In the genomic region with DNA sequence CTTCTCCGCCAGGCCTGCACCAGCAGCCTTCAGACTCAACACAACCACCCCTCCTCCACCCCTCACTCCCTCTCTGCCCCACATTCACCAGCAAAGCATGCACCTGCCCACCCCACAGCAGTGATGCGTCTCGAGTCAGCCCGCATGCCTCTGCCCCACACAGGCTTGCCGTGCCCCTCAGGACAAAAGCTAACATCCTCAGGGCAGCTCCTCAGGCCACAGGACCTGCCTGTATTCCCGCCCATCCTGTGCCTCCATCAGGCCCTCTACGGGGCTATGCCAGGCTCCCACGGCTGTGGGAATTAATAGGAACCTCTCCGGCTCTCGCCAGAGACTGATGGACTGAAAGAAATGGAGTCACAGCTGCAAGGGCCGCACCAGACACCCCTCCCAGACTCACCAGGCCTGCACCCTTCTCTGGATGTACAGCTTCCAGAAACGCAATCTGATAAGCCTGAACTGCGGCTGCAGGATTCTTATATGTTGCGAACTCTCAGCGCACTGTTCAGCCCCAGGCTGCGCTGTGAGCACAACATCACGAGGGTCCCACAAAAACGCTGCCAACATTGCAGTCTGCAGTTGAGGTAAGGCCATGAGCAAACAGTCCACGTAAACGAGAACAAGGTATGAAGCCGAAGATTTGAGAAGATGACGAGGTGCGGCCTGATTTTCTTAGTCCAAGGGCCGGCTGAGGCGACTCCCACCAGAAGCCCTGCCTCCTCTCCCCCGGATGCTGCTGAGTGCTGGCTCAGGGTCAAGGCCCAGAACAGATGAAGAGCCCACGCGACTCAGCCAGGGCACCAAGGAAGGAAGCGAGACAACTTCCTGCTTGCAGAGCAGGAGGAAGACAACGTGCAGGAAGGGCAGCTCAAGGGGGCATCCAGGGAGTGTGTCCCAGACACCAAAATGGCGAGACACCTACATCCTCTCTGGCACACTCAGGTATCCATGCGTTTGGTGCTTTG, we compare ENCODE assay signal across 1 cellular context.
TF ChIP-seq lines count a peak whose summit lies in the region.

No MANE protein-coding gene starts in this region.

TF ChIP-seq in SK-N-SH, 30 proteins besides CTCF, POLR2A, EP300 and RAD21 (continued from another document):
- peak; percentile 43; the same call in 1 of the 2 replicates for TF ChIP-seq GATA2 (CRISPR knock-in tag; IDR thresholded peaks at IDR 0.05)
- TF ChIP-seq, protein P1, sequence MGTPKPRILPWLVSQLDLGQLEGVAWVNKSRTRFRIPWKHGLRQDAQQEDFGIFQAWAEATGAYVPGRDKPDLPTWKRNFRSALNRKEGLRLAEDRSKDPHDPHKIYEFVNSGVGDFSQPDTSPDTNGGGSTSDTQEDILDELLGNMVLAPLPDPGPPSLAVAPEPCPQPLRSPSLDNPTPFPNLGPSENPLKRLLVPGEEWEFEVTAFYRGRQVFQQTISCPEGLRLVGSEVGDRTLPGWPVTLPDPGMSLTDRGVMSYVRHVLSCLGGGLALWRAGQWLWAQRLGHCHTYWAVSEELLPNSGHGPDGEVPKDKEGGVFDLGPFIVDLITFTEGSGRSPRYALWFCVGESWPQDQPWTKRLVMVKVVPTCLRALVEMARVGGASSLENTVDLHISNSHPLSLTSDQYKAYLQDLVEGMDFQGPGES (IDR thresholded peaks at IDR 0.05; ENCODE audit: low read depth, low read length) = no peak
- no peak for TF ChIP-seq FOXJ3 (CRISPR knock-in tag; IDR thresholded peaks at IDR 0.05)
- no peak for TF ChIP-seq PBX3 (IDR thresholded peaks at IDR 0.05)
- TF ChIP-seq, protein P2, sequence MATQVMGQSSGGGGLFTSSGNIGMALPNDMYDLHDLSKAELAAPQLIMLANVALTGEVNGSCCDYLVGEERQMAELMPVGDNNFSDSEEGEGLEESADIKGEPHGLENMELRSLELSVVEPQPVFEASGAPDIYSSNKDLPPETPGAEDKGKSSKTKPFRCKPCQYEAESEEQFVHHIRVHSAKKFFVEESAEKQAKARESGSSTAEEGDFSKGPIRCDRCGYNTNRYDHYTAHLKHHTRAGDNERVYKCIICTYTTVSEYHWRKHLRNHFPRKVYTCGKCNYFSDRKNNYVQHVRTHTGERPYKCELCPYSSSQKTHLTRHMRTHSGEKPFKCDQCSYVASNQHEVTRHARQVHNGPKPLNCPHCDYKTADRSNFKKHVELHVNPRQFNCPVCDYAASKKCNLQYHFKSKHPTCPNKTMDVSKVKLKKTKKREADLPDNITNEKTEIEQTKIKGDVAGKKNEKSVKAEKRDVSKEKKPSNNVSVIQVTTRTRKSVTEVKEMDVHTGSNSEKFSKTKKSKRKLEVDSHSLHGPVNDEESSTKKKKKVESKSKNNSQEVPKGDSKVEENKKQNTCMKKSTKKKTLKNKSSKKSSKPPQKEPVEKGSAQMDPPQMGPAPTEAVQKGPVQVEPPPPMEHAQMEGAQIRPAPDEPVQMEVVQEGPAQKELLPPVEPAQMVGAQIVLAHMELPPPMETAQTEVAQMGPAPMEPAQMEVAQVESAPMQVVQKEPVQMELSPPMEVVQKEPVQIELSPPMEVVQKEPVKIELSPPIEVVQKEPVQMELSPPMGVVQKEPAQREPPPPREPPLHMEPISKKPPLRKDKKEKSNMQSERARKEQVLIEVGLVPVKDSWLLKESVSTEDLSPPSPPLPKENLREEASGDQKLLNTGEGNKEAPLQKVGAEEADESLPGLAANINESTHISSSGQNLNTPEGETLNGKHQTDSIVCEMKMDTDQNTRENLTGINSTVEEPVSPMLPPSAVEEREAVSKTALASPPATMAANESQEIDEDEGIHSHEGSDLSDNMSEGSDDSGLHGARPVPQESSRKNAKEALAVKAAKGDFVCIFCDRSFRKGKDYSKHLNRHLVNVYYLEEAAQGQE (IDR thresholded peaks at IDR 0.05; ENCODE audit: low read depth, low read length) = no peak
- TF ChIP-seq NRF1 (IDR thresholded peaks at IDR 0.05; ENCODE audit: low read depth, low read length) = no peak
- TF ChIP-seq, protein P3, sequence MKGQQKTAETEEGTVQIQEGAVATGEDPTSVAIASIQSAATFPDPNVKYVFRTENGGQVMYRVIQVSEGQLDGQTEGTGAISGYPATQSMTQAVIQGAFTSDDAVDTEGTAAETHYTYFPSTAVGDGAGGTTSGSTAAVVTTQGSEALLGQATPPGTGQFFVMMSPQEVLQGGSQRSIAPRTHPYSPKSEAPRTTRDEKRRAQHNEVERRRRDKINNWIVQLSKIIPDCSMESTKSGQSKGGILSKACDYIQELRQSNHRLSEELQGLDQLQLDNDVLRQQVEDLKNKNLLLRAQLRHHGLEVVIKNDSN (IDR thresholded peaks at IDR 0.05; ENCODE audit: borderline replicate concordance, low read depth) = no peak
- no peak for TF ChIP-seq NFIC (IDR thresholded peaks at IDR 0.05; ENCODE audit: borderline replicate concordance)
- TF ChIP-seq FOSL2 (IDR thresholded peaks at IDR 0.05; ENCODE audit: borderline replicate concordance, low read depth) = peak; percentile 66; the same call in 1 of the 2 replicates
- TF ChIP-seq TCF12 (IDR thresholded peaks at IDR 0.05) = peak; percentile 23; the same call in 1 of the 2 replicates
TF ChIP-seq in SK-N-SH: peak in this region for 3.
